ENCODE assay signal across 22 cellular contexts in genomic region chr16:1340730-1341494, GRCh38.
"Had no signal": no experiment of that assay in that cellular context is flagged by ENCODE, and none has a peak within 500 bp of the region (broad histone marks: within the 10 kb centered on the region; RNA-seq: fewer than 3 reads in every experiment).

No MANE protein-coding gene starts in this region.

- H3K27me3 ChIP-seq: Peyer's patch had no signal

- H3K36me3 ChIP-seq: brain microvascular endothelial cell, cardiac muscle cell, Peyer's patch, SJSA1 had no signal

- H3K27ac ChIP-seq: brain microvascular endothelial cell, cardiac muscle cell, SJSA1 had no signal

- H3K4me3 ChIP-seq: cardiac muscle cell, Peyer's patch, SJSA1 had no signal

- H3K36me3 Mint-ChIP-seq: activated naive CD8-positive, alpha-beta T cell had no signal

- H3K4me3 Mint-ChIP-seq: activated naive CD4-positive, alpha-beta T cell treated with anti-CD3 and anti-CD28 coated beads for 36 hours; activated naive CD8-positive, alpha-beta T cell; activated T-helper 17 cell treated with anti-CD3 and anti-CD28 coated beads, Interleukin-2, amount 50 U/mL, for 72 hours; T-helper 2 cell treated with Interferon-gamma antibody and Interleukin-4, amounts not matched to agents 5 μg/mL and 100 μg/mL, for 36 hours had no signal

- H3K9me3 Mint-ChIP-seq: activated naive CD4-positive, alpha-beta T cell treated with anti-CD3 and anti-CD28 coated beads for 36 hours; activated T-helper 17 cell treated with anti-CD3 and anti-CD28 coated beads, Interleukin-2, amount 50 U/mL, for 72 hours; T-helper 2 cell treated with Interferon-gamma antibody and Interleukin-4, amounts not matched to agents 5 μg/mL and 100 μg/mL, for 36 hours had no signal

- H3K9me3 ChIP-seq: Peyer's patch, SJSA1 had no signal

- H3K27ac Mint-ChIP-seq: activated naive CD4-positive, alpha-beta T cell treated with anti-CD3 and anti-CD28 coated beads for 36 hours; activated naive CD8-positive, alpha-beta T cell; activated T-helper 17 cell treated with anti-CD3 and anti-CD28 coated beads, Interleukin-2, amount 50 U/mL, for 72 hours; T-helper 2 cell treated with Interferon-gamma antibody and Interleukin-4, amounts not matched to agents 5 μg/mL and 100 μg/mL, for 36 hours had no signal

- H3K27me3 Mint-ChIP-seq: activated naive CD8-positive, alpha-beta T cell; activated T-helper 17 cell treated with anti-CD3 and anti-CD28 coated beads, Interleukin-2, amount 50 U/mL, for 72 hours had no signal

- DNase-seq: activated CD4-positive, alpha-beta T cell treated with anti-CD3 and anti-CD28 coated beads for 4 hours; activated CD4-positive, alpha-beta T cell treated with anti-CD3 and anti-CD28 coated beads, Interleukin-2, amount 50 U/mL, for 48 hours; activated gamma-delta T cell; activated naive CD4-positive, alpha-beta T cell treated with anti-CD3 and anti-CD28 coated beads for 36 hours; activated T-cell treated with anti-CD3 and anti-CD28 coated beads for 4 hours; activated T-cell treated with anti-CD3 and anti-CD28 coated beads, Interleukin-2, amount 50 U/mL, for 48 hours; brain microvascular endothelial cell; NCI-H1048; NCI-H187 treated with DMSO at 0.1 percent for 48 hours; NCI-H2081 treated with DMSO at 0.1 percent for 48 hours; NCI-H446; NCI-H524; Peyer's patch; SHP77; SW 1271 had no signal

- ATAC-seq: activated CD4-positive, CD25-positive, alpha-beta regulatory T cell treated with anti-CD3 and anti-CD28 coated beads, Interleukin-2, amount 50 U/mL, for 24 hours; activated T-helper 17 cell treated with anti-CD3 and anti-CD28 coated beads, Interleukin-2, amount 50 U/mL, for 72 hours; SK-N-SH treated with all-trans-retinoic acid at 6 μM for 48 hours had no signal
